In the genomic region with DNA sequence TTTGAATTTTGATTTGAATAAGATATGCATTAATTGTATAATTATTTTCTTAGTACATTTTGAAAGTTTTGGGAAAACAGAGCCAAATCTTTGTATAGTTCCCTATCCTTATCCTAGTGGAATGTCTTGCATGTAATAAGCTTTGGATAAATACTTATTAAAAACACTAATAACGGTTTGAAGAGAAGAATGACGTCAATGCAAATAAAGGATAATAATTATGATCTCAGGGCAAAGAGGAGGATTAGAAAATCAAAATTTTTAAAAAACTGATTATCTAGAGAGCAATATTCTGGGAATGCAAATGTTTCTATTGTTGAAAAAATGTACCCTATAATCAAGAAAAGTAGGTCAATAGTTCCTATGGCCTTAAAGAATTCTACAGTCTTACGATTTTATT, we compare ENCODE assay signal across 8 cellular contexts. TPM values are rescaled to one million over a fixed set of nuclear protein-coding genes. Genes with fewer than 3 reads are reported as not detected.
"Had no signal": no experiment of that assay in that cellular context is flagged by ENCODE, and none has a peak within 500 bp of the region (broad histone marks: within the 10 kb centered on the region; RNA-seq: fewer than 3 reads in every experiment).

No MANE protein-coding gene starts in this region.

- ATAC-seq: GM12878 had no signal

- H3K4me3 ChIP-seq: GM12878 had no signal

- FAIRE-seq: G401.6, GM12878, GM12891, GM12892, GM18507, GM19239 had no signal

- DNase-seq: GDM1, GF-D8 had no signal

RNA-seq across cellular contexts. Expression of a gene that starts 22.1 kb away (rescaled TPM):
- total RNA-seq: GM12878 had no signal
